In the genomic region with DNA sequence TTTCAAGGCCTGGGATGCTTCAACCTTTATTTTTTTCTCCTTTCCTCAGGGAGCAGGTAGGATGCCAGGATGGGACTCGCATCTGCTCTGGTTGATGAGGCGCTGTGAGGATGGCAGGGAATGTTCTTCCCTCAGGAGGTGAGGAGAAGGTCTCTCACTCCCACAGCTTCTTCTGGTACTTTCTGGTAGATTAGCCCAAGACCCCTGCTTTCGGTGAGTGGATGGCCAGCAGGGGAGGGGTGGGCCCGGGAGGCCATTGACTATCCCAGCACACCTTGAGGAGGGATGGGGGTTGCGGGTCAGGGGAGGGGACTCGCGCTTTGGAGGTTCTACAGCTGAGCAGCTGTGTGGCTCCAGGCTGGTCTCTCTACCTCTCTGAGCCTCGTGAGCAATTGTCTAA, we compare ENCODE assay signal across 18 cellular contexts. TPM values are rescaled to one million over a fixed set of nuclear protein-coding genes. Genes with fewer than 3 reads are reported as not detected.
A peak's percentile ranks its signal among the peaks of the same experiment; 100 is the strongest.
DNase-seq lines count a peak whose midpoint lies in the region; ATAC-seq, FAIRE-seq and TF ChIP-seq lines count a peak whose summit lies in the region.
"Had no signal": no experiment of that assay in that cellular context is flagged by ENCODE, and none has a peak within 500 bp of the region (broad histone marks: within the 10 kb centered on the region; RNA-seq: fewer than 3 reads in every experiment).

No MANE protein-coding gene starts in this region.

- H3K4me2 ChIP-seq in H9 (ENCODE audit: insufficient read depth, insufficient read length, low read length) (no peak overlapping the region), K562 (ENCODE audit: insufficient read depth, low read length) (no peak overlapping the region)

- H3K23ac ChIP-seq in H9 (ENCODE audit: insufficient read length, low read depth, low read length), result no peak overlapping the region

- no peak overlapping the region for H4K91ac ChIP-seq in H9 (ENCODE audit: insufficient read length, low read depth, low read length)

- H3K27me3 Mint-ChIP-seq in H9 (ENCODE audit: low read depth), result peaks cover 32% of the 10 kb centered on the region

- no peak overlapping the region for H2BK5ac ChIP-seq in H9 (ENCODE audit: insufficient read length, low read length)

- no peak overlapping the region for H2AK5ac ChIP-seq in H9 (ENCODE audit: insufficient read length, low read length)

- no peaks in the 10 kb centered on the region for H3K79me1 ChIP-seq in H9 (ENCODE audit: insufficient read depth, low read depth, low read length, poor library complexity, severe bottlenecking)

- TF ChIP-seq POLR2A in K562 (conservative IDR thresholded peaks at IDR 0.05) (no peak), stomach (IDR thresholded peaks at IDR 0.05) (no peak), transverse colon (IDR thresholded peaks at IDR 0.05) (no peak)

- no peak overlapping the region for H3K18ac ChIP-seq in H9 (ENCODE audit: insufficient read length, low read depth, low read length)

- no peak for ATAC-seq in K562

- H3K9me3 Mint-ChIP-seq in H9, result no peaks in the 10 kb centered on the region

- H3K56ac ChIP-seq in H9 (ENCODE audit: insufficient read length, low read depth, low read length), result no peak overlapping the region

- H2BK12ac ChIP-seq in H9 (ENCODE audit: insufficient read length, low read depth, low read length), result no peak overlapping the region

- CTCF ChIA-PET in K562 (lab: Yijun Ruan, JAX; ENCODE audit: low intra/inter-chr PET ratio), result no interaction called here

- TF ChIP-seq EP300 in K562 (IDR thresholded peaks at IDR 0.05; ENCODE audit: low read length) (no peak), stomach (IDR thresholded peaks at IDR 0.05) (no peak), transverse colon (IDR thresholded peaks at IDR 0.05; ENCODE audit: low read depth) (no peak)

- H3K4ac ChIP-seq in H9 (ENCODE audit: low read depth, low read length), result no peak overlapping the region

- H3K9ac ChIP-seq in H9 (ENCODE audit: extremely low read depth, insufficient read length, low read length) (no peak overlapping the region), K562 (ENCODE audit: insufficient read depth in 1 of 2, low read depth in 2 of 2, low read length in 2 of 2) (no peak overlapping the region), kidney (ENCODE audit: low read length in 2 of 2) (no peak overlapping the region)

- H3K4me1 Mint-ChIP-seq in H9, result peaks cover 0 to 4% of the 10 kb centered on the region in 2 experiments; a peak in 1 of 4 replicates
- H3K4me1 Mint-ChIP-seq: CD4-positive, alpha-beta memory T cell had no signal

- in situ Hi-C loops in K562 (cut with MboI) (no loop called here), transverse colon (cut with MboI; ENCODE audit: low pct_ligation_motif_present in 1 of 4, low pct_unique_long_range_greater_than_20kb in 1 of 4, low sequenced_read_pairs in 3 of 4) (no loop called here)

- no peak overlapping the region for H3K27ac Mint-ChIP-seq in H9
- H3K27ac Mint-ChIP-seq: CD4-positive, alpha-beta memory T cell had no signal

- no peak overlapping the region for H4K5ac ChIP-seq in H9 (ENCODE audit: insufficient read length, low read depth, low read length)

- H3K27ac ChIP-seq in H9 (ENCODE audit: insufficient read length, low read depth, low read length) (no peak overlapping the region), K562 (ENCODE audit: extremely low read depth, low read depth, low read length) (no peak overlapping the region), kidney (ENCODE audit: low read depth in 2 of 2, low read length in 2 of 2) (no peak overlapping the region), stomach (no peak overlapping the region), transverse colon (no peak overlapping the region)

- intact Hi-C loops in K562 (cut with micrococcal nuclease), result no loop called here
- intact Hi-C loops in kidney (cut with DNase I), result no loop called here
- intact Hi-C loops in stomach (cut with DNase I; ENCODE audit: low total_unique reads), result no loop called here
- intact Hi-C loops in transverse colon (cut with DNase I; ENCODE audit: low total_unique reads), result no loop called here

- peak; percentile 11 for DNase-seq in H9
- DNase-seq in K562 (ENCODE audit: extremely low read depth in 1 of 4, low spot score in 3 of 4), result no peak
- peak; percentile 46 for DNase-seq in kidney
- peak; percentile 16 for DNase-seq in stomach
- DNase-seq in transverse colon, result no peak
- DNase-seq in NCI-H446 treated with DMSO at 0.1 percent for 48 hours (lab: John Stamatoyannopoulos, UW), result no peak
- DNase-seq: C1 segment of cervical spinal cord; Caco-2; CD4-positive, alpha-beta memory T cell; DMS153; DND-41; GOT3; HCEC 1CT had no signal

- POLR2A ChIA-PET in K562 (lab: Yijun Ruan, JAX), result no interaction called here

- no peaks in the 10 kb centered on the region for H3K23me2 ChIP-seq in H9 (ENCODE audit: insufficient read length, low read depth, low read length, poor library complexity, severe bottlenecking)

- no peaks in the 10 kb centered on the region; the same call in 1 of the 2 replicates for H3K27me3 ChIP-seq in H9 (ENCODE audit: insufficient read depth, low read length)
- H3K27me3 ChIP-seq in K562 (ENCODE audit: control insufficient read depth in 2 of 2, insufficient read depth in 2 of 2, low read length in 2 of 2), result no peaks in the 10 kb centered on the region
- H3K27me3 ChIP-seq in stomach, result peaks cover 0 to 34% (median 4%) of the 10 kb centered on the region in 3 donors
- H3K27me3 ChIP-seq in transverse colon, result peaks cover 3% of the 10 kb centered on the region

- H3K36me3 ChIP-seq in K562 (ENCODE audit: control insufficient read depth, insufficient read depth, low read length) (no peaks in the 10 kb centered on the region), kidney (ENCODE audit: control insufficient read depth in 1 of 2, insufficient read depth in 2 of 2, low read length in 2 of 2) (no peaks in the 10 kb centered on the region), stomach (no peaks in the 10 kb centered on the region), transverse colon (no peaks in the 10 kb centered on the region)

- H3K36me3 Mint-ChIP-seq in H9 (ENCODE audit: insufficient read depth in 1 of 3, low read depth in 3 of 3), result no peaks in the 10 kb centered on the region
- H3K36me3 Mint-ChIP-seq: CD4-positive, alpha-beta memory T cell had no signal

- H3K79me2 ChIP-seq in H9 (ENCODE audit: insufficient read depth, low read length), result no peaks in the 10 kb centered on the region
- H3K79me2 ChIP-seq in K562 (ENCODE audit: control insufficient read depth, insufficient read depth, low read length), result no peaks in the 10 kb centered on the region

- no peak overlapping the region for H3K4me3 Mint-ChIP-seq in H9
- H3K4me3 Mint-ChIP-seq: CD4-positive, alpha-beta memory T cell had no signal

- no peak overlapping the region for H3T11ph ChIP-seq in H9 (ENCODE audit: low read length)

- H3K9me1 ChIP-seq in K562 (ENCODE audit: control insufficient read depth, insufficient read depth, low read length), result no peaks in the 10 kb centered on the region

- TF ChIP-seq CTCF in H9 (conservative IDR thresholded peaks at IDR 0.05) (no peak), K562 (IDR thresholded peaks at IDR 0.05 in 2 of 3, conservative IDR thresholded peaks at IDR 0.05 in 1 of 3; ENCODE audit: insufficient read depth in 2 of 3, low read depth in 1 of 3, low read length in 3 of 3) (no peak), kidney (IDR thresholded peaks at IDR 0.05; ENCODE audit: borderline replicate concordance, extremely low read depth, insufficient read depth) (no peak), stomach (IDR thresholded peaks at IDR 0.05) (no peak), transverse colon (IDR thresholded peaks at IDR 0.05) (no peak)

- H2BK15ac ChIP-seq in H9 (ENCODE audit: low read depth, low read length), result no peak overlapping the region

- no peaks in the 10 kb centered on the region for H3K9me3 ChIP-seq in H9 (ENCODE audit: control insufficient read depth, low read depth, low read length)
- H3K9me3 ChIP-seq in K562 (replicated peaks; ENCODE audit: control insufficient read depth, insufficient read depth, low read depth, low read length), result no peaks in the 10 kb centered on the region
- H3K9me3 ChIP-seq in kidney (ENCODE audit: control insufficient read depth in 1 of 2, low read length in 2 of 2), result no peaks in the 10 kb centered on the region
- H3K9me3 ChIP-seq in stomach, result no peaks in the 10 kb centered on the region
- H3K9me3 ChIP-seq in transverse colon, result no peaks in the 10 kb centered on the region
- H3K9me3 ChIP-seq: Caco-2 had no signal

- no CpG with 5 or more reads among the region's 8 CpGs for WGBS in H9 (ENCODE audit: extremely low coverage, insufficient read length, low lambda C conversion rate)
- WGBS in K562 (ENCODE audit: insufficient coverage, low coverage, missing lambda C conversion rate), result 78% methylated on average over 6 of the region's 8 CpGs
- WGBS in stomach, 5 donors, result 73 to 96% (median 86%) methylated on average over 4 to 8 of the region's 8 CpGs
- WGBS in transverse colon (ENCODE audit: low coverage in 1 of 2), 2 donors, result 79% methylated on average over 5 of the region's 8 CpGs; no CpG with 5 or more reads in 1 of the 2 donors

- BruUV-seq in K562 (replicated peaks; lab: Mats Ljungman, UMichigan), result no TSS peak

- H3K4me1 ChIP-seq in H9 (ENCODE audit: insufficient read depth, low read length) (no peaks in the 10 kb centered on the region), K562 (replicated peaks in 1 of 2; ENCODE audit: control insufficient read depth in 2 of 2, insufficient read depth in 2 of 2, low read length in 2 of 2) (peaks cover 23 to 26% of the 10 kb centered on the region in 2 experiments), kidney (ENCODE audit: control insufficient read depth in 1 of 2, insufficient read depth in 1 of 2, low read depth in 1 of 2, low read length in 2 of 2) (no peaks in the 10 kb centered on the region), stomach (no peaks in the 10 kb centered on the region), transverse colon (no peaks in the 10 kb centered on the region)
- H3K4me1 ChIP-seq: Caco-2 had no signal

- FAIRE-seq in K562 (lab: Jason Lieb, UNC) (no peak), kidney (lab: Jason Lieb, UNC) (no peak)
- FAIRE-seq: G401.6, GM12892, H54 had no signal

- H4K8ac ChIP-seq in H9 (replicated peaks; ENCODE audit: insufficient read length, low read depth, low read length), result no peak overlapping the region

- H2BK20ac ChIP-seq in H9 (ENCODE audit: low read depth, low read length, poor library complexity, severe bottlenecking), result no peak overlapping the region

- H2AFZ ChIP-seq in H9 (ENCODE audit: low read length), result no peak overlapping the region
- H2AFZ ChIP-seq in K562 (ENCODE audit: low read depth, low read length), result no peak overlapping the region

- H4K20me1 ChIP-seq in H9 (ENCODE audit: control insufficient read depth, insufficient read depth, insufficient read length) (no peaks in the 10 kb centered on the region), K562 (replicated peaks; ENCODE audit: control insufficient read depth, insufficient read depth, low read length) (no peaks in the 10 kb centered on the region)

- no peak overlapping the region for H2BK120ac ChIP-seq in H9 (ENCODE audit: low read depth, low read length, poor library complexity, severe bottlenecking)

- H3K4me3 ChIP-seq in K562, result no peak overlapping the region
- H3K4me3 ChIP-seq in kidney (ENCODE audit: low read length in 2 of 2), result no peak overlapping the region
- no peak overlapping the region for H3K4me3 ChIP-seq in stomach
- no peak overlapping the region for H3K4me3 ChIP-seq in transverse colon

- no peak for TF ChIP-seq RAD21 in K562 (CRISPR knock-in tag; conservative IDR thresholded peaks at IDR 0.05 in 1 of 2, IDR thresholded peaks at IDR 0.05 in 1 of 2)

- H3K14ac ChIP-seq in H9 (ENCODE audit: insufficient read depth, low read length), result no peak overlapping the region

RNA-seq across cellular contexts. Expression of a gene that starts 14.8 kb away (rescaled TPM):
- 1.4 and 1.7 TPM in 2 replicates for total RNA-seq in H9 (2021)
- total RNA-seq in K562 (2011; cell fraction: chromatin; rRNA removed; ENCODE audit: low replicate concordance), result not detected in 2 replicates
- not detected in 2 replicates for total RNA-seq in K562 (2011; cell fraction: nucleolus; rRNA removed)
- not detected in 2 replicates for total RNA-seq in K562 (2011; cell fraction: nucleoplasm; rRNA removed)
- total RNA-seq in K562 (2014; rRNA removed), result not detected in 2 replicates
- total RNA-seq in K562 (2014; rRNA removed; fragmentation: Illumina TruSeq; extraction: Trizol), result not detected in 2 replicates
- not detected in 2 replicates for total RNA-seq in K562 (2015; rRNA removed; fragmentation: Illumina TruSeq; extraction: Trizol)
- not detected in 2 replicates for total RNA-seq in K562 (2021)
- not detected in 2 replicates for polyA plus RNA-seq in K562 (2011; rRNA removed)
- polyA plus RNA-seq in K562 (2011; cell fraction: cytosol; rRNA removed), result not detected in 2 replicates
- polyA plus RNA-seq in K562 (2011; cell fraction: nucleus; rRNA removed), result not detected in 2 replicates
- 0.19 TPM in 1 of 2 replicates, not detected in the other for polyA plus RNA-seq in K562 (2012)
- polyA plus RNA-seq in K562 (2014; fragmentation: Illumina TruSeq; extraction: Trizol), result not detected in 2 replicates
- polyA plus RNA-seq in K562 (2014; fragmentation: Nextera tagmentation; extraction: Ambion mirVana), result not detected
- polyA plus RNA-seq in K562 (2014; rRNA removed), result not detected in 2 replicates
- polyA minus RNA-seq in K562 (2011; rRNA and poly(A)+ RNA removed), result not detected in 2 replicates
- polyA minus RNA-seq in K562 (2011; cell fraction: cytosol; rRNA and poly(A)+ RNA removed), result not detected in 2 replicates
- not detected in 2 replicates for polyA minus RNA-seq in K562 (2011; cell fraction: nucleus; rRNA and poly(A)+ RNA removed)
- total RNA-seq in kidney, result 1.7 TPM
- polyA plus RNA-seq in kidney (ENCODE audit: insufficient read depth, low read depth, low replicate concordance), result not detected
- total RNA-seq in stomach, result 1 to 10 TPM in 2 of 5 donors, not detected in 3; 1.3 to 5.1 TPM
- polyA plus RNA-seq in stomach, result 1 to 10 TPM in 2 of 3 donors, under 1 TPM in 1; 0.95 to 1.7 (median 1.4) TPM
- total RNA-seq in transverse colon, result 1 to 10 TPM in 1 of 4 donors, under 1 TPM in 1, not detected in 2; 0.79 to 1.8 TPM
- total RNA-seq: A172; Caco-2; CD4-positive, alpha-beta memory T cell had no signal
- polyA plus RNA-seq: BJ; CD4-positive, alpha-beta memory T cell had no signal

RNA-seq across cellular contexts. Expression of a gene that starts 46.8 kb away (rescaled TPM):
- total RNA-seq in H9 (2021) (1.0 and 1.3 TPM in 2 replicates), K562 (2014; rRNA removed) (0.08 TPM in 1 of 2 replicates, not detected in the other), K562 (2014; rRNA removed; fragmentation: Illumina TruSeq; extraction: Trizol) (0.11 and 0.16 TPM in 2 replicates), K562 (2015; rRNA removed; fragmentation: Illumina TruSeq; extraction: Trizol) (0.07 and 0.08 TPM in 2 replicates), K562 (2021) (0.18 and 0.20 TPM in 2 replicates), kidney (18.2 TPM), stomach (1 to 10 TPM; 1.8 to 5.5 (median 4.3) TPM), transverse colon (1 to 10 TPM in 1 of 4 donors, under 1 TPM in 3; 0.37 to 1.1 (median 0.64) TPM)
- 0.21 and 0.23 TPM in 2 replicates for total RNA-seq in K562 (2011; cell fraction: chromatin; rRNA removed; ENCODE audit: low replicate concordance)
- 0.13 TPM in 1 of 2 replicates, not detected in the other for total RNA-seq in K562 (2011; cell fraction: nucleolus; rRNA removed)
- 0.15 and 0.53 TPM in 2 replicates for total RNA-seq in K562 (2011; cell fraction: nucleoplasm; rRNA removed)
- polyA plus RNA-seq in K562 (2011; rRNA removed) (not detected in 2 replicates), K562 (2014; fragmentation: Illumina TruSeq; extraction: Trizol) (0.10 and 0.12 TPM in 2 replicates), K562 (2014; fragmentation: Nextera tagmentation; extraction: Ambion mirVana) (under 1 TPM; 0.03 to 0.04 TPM), K562 (2014; rRNA removed) (0.05 and 0.22 TPM in 2 replicates), kidney (ENCODE audit: insufficient read depth, low read depth, low replicate concordance) (18.1 TPM), stomach (1 to 10 TPM in 2 of 3 donors, under 1 TPM in 1; 0.61 to 1.5 (median 1.1) TPM)
- polyA plus RNA-seq in K562 (2011; cell fraction: cytosol; rRNA removed), result 0.01 and 0.04 TPM in 2 replicates
- 0.14 TPM in 1 of 2 replicates, not detected in the other for polyA plus RNA-seq in K562 (2011; cell fraction: nucleus; rRNA removed)
- 0.30 and 0.71 TPM in 2 replicates for polyA plus RNA-seq in K562 (2012)
- 0.06 TPM in 1 of 2 replicates, not detected in the other for polyA minus RNA-seq in K562 (2011; rRNA and poly(A)+ RNA removed)
- not detected in 2 replicates for polyA minus RNA-seq in K562 (2011; cell fraction: cytosol; rRNA and poly(A)+ RNA removed)
- 0.13 TPM in 1 of 2 replicates, not detected in the other for polyA minus RNA-seq in K562 (2011; cell fraction: nucleus; rRNA and poly(A)+ RNA removed)
- total RNA-seq: CD4-positive, alpha-beta memory T cell had no signal
- polyA plus RNA-seq: CD4-positive, alpha-beta memory T cell had no signal

Comparison
In these comparisons a context has a peak if more than half of its experiments do, and no peak if none do; other contexts are left out.
1. DNase-seq: peak in H9 (single experiment), kidney (single experiment) and stomach (single experiment); none in K562 (0 of 4), transverse colon (single experiment) and NCI-H446 treated with DMSO at 0.1 percent for 48 hours (single experiment).